1 cellular context compared by ENCODE assay signal in genomic region chr19:24074720-24075119, GRCh38.
TF ChIP-seq lines count a peak whose summit lies in the region.

No MANE protein-coding gene starts in this region.

TF ChIP-seq in WTC11, 78 proteins besides CTCF, POLR2A, EP300 and RAD21 (continued from another document):
- TF ChIP-seq AFF4 (CRISPR knock-in tag; IDR thresholded peaks at IDR 0.05; ENCODE audit: borderline replicate concordance), result no peak
- TF ChIP-seq ZNF121 (CRISPR knock-in tag; IDR thresholded peaks at IDR 0.05), result no peak
